ENCODE assay signal across 22 cellular contexts in genomic region chr22:28837640-28838039, GRCh38.
"Had no signal": no experiment of that assay in that cellular context is flagged by ENCODE, and none has a peak within 500 bp of the region (broad histone marks: within the 10 kb centered on the region; RNA-seq: fewer than 3 reads in every experiment).

No MANE protein-coding gene starts in this region.

- H3K9me3 Mint-ChIP-seq: activated CD4-positive, alpha-beta memory T cell treated with anti-CD3 and anti-CD28 coated beads, Interleukin-2, amount 10 ng/mL, durations not matched to agents 7 days and 5 days; activated naive CD4-positive, alpha-beta T cell treated with anti-CD3 and anti-CD28 coated beads, Interleukin-2, amount 50 U/mL, for 24 hours; activated naive CD8-positive, alpha-beta T cell treated with anti-CD3 and anti-CD28 coated beads, Interleukin-2, amount 50 U/mL, for 24 hours; activated T-cell treated with anti-CD3 and anti-CD28 coated beads, Interleukin-2, amount 50 U/mL, for 72 hours; activated T-helper 2 cell treated with anti-CD3 and anti-CD28 coated beads, Interferon-gamma antibody, Interleukin-2, Interleukin-4, amounts not matched to agents 10 μg/mL and 5 μg/mL and 100 μg/mL, durations not matched to agents 14 hours and 24 hours and 36 hours; IgD-negative memory B cell had no signal

- H3K4me1 ChIP-seq: ascending aorta, body of pancreas had no signal

- H3K36me3 ChIP-seq: ascending aorta had no signal

- H3K9me3 ChIP-seq: ascending aorta, body of pancreas had no signal

- H3K27me3 Mint-ChIP-seq: activated CD4-positive, alpha-beta memory T cell treated with anti-CD3 and anti-CD28 coated beads, Interleukin-2, amount 10 ng/mL, durations not matched to agents 7 days and 5 days; activated naive CD4-positive, alpha-beta T cell treated with anti-CD3 and anti-CD28 coated beads, Interleukin-2, amount 50 U/mL, for 24 hours; activated naive CD8-positive, alpha-beta T cell treated with anti-CD3 and anti-CD28 coated beads, Interleukin-2, amount 50 U/mL, for 24 hours; IgD-negative memory B cell had no signal

- H3K27me3 ChIP-seq: ascending aorta, body of pancreas had no signal

- DNase-seq: activated CD4-positive, alpha-beta memory T cell treated with anti-CD3 and anti-CD28 coated beads, Interleukin-2, amount 10 ng/mL, durations not matched to agents 7 days and 5 days; activated CD4-positive, alpha-beta T cell treated with anti-CD3 and anti-CD28 coated beads, Interleukin-2, amount 50 U/mL, for 1 hour; activated CD4-positive, CD25-positive, alpha-beta regulatory T cell; activated naive CD8-positive, alpha-beta T cell treated with anti-CD3 and anti-CD28 coated beads, Interleukin-2, amount 50 U/mL, for 24 hours; activated T-cell treated with anti-CD3 and anti-CD28 coated beads for 4 hours; activated T-cell treated with anti-CD3 and anti-CD28 coated beads, Interleukin-2, amount 50 U/mL, for 72 hours; amniotic stem cell; body of pancreas; central memory CD4-positive, alpha-beta T cell; KG1; NCI-H1105; NCI-H1930; NCI-H345; NCI-H510A; NCI-H526 treated with DMSO at 0.1 percent for 48 hours; SHP77 treated with DMSO at 0.1 percent for 48 hours; T-helper 2 cell; T1000 had no signal

- H3K27ac Mint-ChIP-seq: activated CD4-positive, alpha-beta memory T cell treated with anti-CD3 and anti-CD28 coated beads, Interleukin-2, amount 10 ng/mL, durations not matched to agents 7 days and 5 days; activated naive CD4-positive, alpha-beta T cell treated with anti-CD3 and anti-CD28 coated beads, Interleukin-2, amount 50 U/mL, for 24 hours; activated naive CD8-positive, alpha-beta T cell treated with anti-CD3 and anti-CD28 coated beads, Interleukin-2, amount 50 U/mL, for 24 hours; activated T-cell treated with anti-CD3 and anti-CD28 coated beads, Interleukin-2, amount 50 U/mL, for 72 hours; activated T-helper 2 cell treated with anti-CD3 and anti-CD28 coated beads, Interferon-gamma antibody, Interleukin-2, Interleukin-4, amounts not matched to agents 10 μg/mL and 5 μg/mL and 100 μg/mL, durations not matched to agents 14 hours and 24 hours and 36 hours; IgD-negative memory B cell had no signal

- H3K27ac ChIP-seq: ascending aorta, body of pancreas had no signal

- H3K4me3 Mint-ChIP-seq: activated CD4-positive, alpha-beta memory T cell treated with anti-CD3 and anti-CD28 coated beads, Interleukin-2, amount 10 ng/mL, durations not matched to agents 7 days and 5 days; activated naive CD4-positive, alpha-beta T cell treated with anti-CD3 and anti-CD28 coated beads, Interleukin-2, amount 50 U/mL, for 24 hours; activated naive CD8-positive, alpha-beta T cell treated with anti-CD3 and anti-CD28 coated beads, Interleukin-2, amount 50 U/mL, for 24 hours; activated T-cell treated with anti-CD3 and anti-CD28 coated beads, Interleukin-2, amount 50 U/mL, for 72 hours; IgD-negative memory B cell had no signal

- H3K4me1 Mint-ChIP-seq: activated naive CD4-positive, alpha-beta T cell treated with anti-CD3 and anti-CD28 coated beads, Interleukin-2, amount 50 U/mL, for 24 hours; activated naive CD8-positive, alpha-beta T cell treated with anti-CD3 and anti-CD28 coated beads, Interleukin-2, amount 50 U/mL, for 24 hours; IgD-negative memory B cell had no signal

- H3K4me3 ChIP-seq: ascending aorta, body of pancreas had no signal

- H3K36me3 Mint-ChIP-seq: IgD-negative memory B cell had no signal

- ATAC-seq: activated naive CD8-positive, alpha-beta T cell treated with anti-CD3 and anti-CD28 coated beads, Interleukin-2, amount 50 U/mL, for 24 hours; activated T-cell treated with anti-CD3 and anti-CD28 coated beads, Interleukin-2, amount 50 U/mL, for 72 hours; body of pancreas had no signal
